In the genomic region with DNA sequence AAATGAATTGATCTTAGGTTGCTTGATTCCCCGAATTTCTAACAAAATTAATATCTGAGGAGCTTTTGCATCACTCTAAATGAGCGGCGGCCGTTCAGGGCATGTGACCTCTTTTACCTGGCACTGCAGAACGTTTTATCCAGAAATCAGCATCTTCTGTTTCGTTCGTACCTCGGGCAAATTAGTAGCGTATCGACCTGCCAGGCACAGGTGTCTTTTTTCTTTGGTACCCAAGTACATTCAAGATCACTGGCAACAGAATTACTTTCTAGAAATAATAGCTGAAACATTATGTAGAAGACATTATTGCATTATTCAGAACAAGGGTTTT, we compare ENCODE assay signal across 8 cellular contexts. TPM values are rescaled to one million over a fixed set of nuclear protein-coding genes. Genes with fewer than 3 reads are reported as not detected.
DNase-seq lines count a peak whose midpoint lies in the region; ATAC-seq, FAIRE-seq and TF ChIP-seq lines count a peak whose summit lies in the region.

No MANE protein-coding gene starts in this region.

- H3K4me2 ChIP-seq in A549: peak overlapping the region; percentile 87

- no peak for TF ChIP-seq EP300 in A549 (IDR thresholded peaks at IDR 0.05)

- peaks cover 45% of the 10 kb centered on the region for H3K4me1 ChIP-seq in A549

- no peaks in the 10 kb centered on the region for H3K9me3 ChIP-seq in A549

- FAIRE-seq in A549 (lab: Jason Lieb, UNC): no peak

- H3K27ac Mint-ChIP-seq in HFFc6 (peak overlapping the region; percentile 49; the same call in 1 of the 2 replicates), MCF 10A (ENCODE audit: low read depth, unreplicated experiment) (peak overlapping the region; percentile 90), mesothelial cell of epicardium (peak overlapping the region; percentile 31)

- no TSS peak for BruUV-seq in MCF 10A (replicated peaks; lab: Mats Ljungman, UMichigan)

- no peak for TF ChIP-seq POLR2A in A549 (IDR thresholded peaks at IDR 0.05; ENCODE audit: low read length)

- H3K4me3 Mint-ChIP-seq in HFFc6 (peak overlapping the region; percentile 87), MCF 10A (ENCODE audit: unreplicated experiment) (peak overlapping the region; percentile 73), mesothelial cell of epicardium (peak overlapping the region; percentile 78)

- TF ChIP-seq CTCF in A549 (IDR thresholded peaks at IDR 0.05) (no peak), HFFc6 (IDR thresholded peaks at IDR 0.05) (no peak), MCF 10A (IDR thresholded peaks at IDR 0.05; ENCODE audit: unreplicated experiment) (no peak), mesothelial cell of epicardium (IDR thresholded peaks at IDR 0.05; ENCODE audit: unreplicated experiment) (no peak)

- H3K27me3 Mint-ChIP-seq in HFFc6 (ENCODE audit: insufficient read depth) (no peaks in the 10 kb centered on the region), MCF 10A (ENCODE audit: insufficient read depth, unreplicated experiment) (no peaks in the 10 kb centered on the region), mesothelial cell of epicardium (ENCODE audit: low read depth) (peaks cover 25% of the 10 kb centered on the region)

- DNase-seq in A549 (ENCODE audit: low read depth in 1 of 2, low spot score in 1 of 2) (no peak), HFFc6 (no peak), MCF 10A (ENCODE audit: unreplicated experiment) (peak; percentile 34), mesothelial cell of epicardium (ENCODE audit: low spot score in 2 of 2, unreplicated experiment in 2 of 2) (no peak), SW 1271 (lab: John Stamatoyannopoulos, UW) (no peak), mucosa of gallbladder (ENCODE audit: low spot score) (no peak), medulla oblongata (ENCODE audit: extremely low spot score) (no peak)
- no peak for DNase-seq in stimulated activated CD4-positive, alpha-beta T cell treated with anti-CD3 and anti-CD28 coated beads, Interleukin-2, amount 100 ng/mL, for 48 hours

- 29% methylated on average over 10 of the region's 10 CpGs for WGBS in A549 (ENCODE audit: missing lambda C conversion rate)

- POLR2A ChIA-PET in A549 (lab: Yijun Ruan, JAX) (interaction anchor here (1.0 kb wide), 1 partner anchor 96 kb away, joined by 3 read pairs; a partner anchor contains a TSS), MCF 10A (lab: Yijun Ruan, JAX) (interaction anchor here (0.8 to 9.0 kb wide), 21 partner anchors 8 to 128 kb away, joined by 3 to 146 read pairs (median 8); a partner anchor contains a TSS)

- H3K4me3 ChIP-seq in A549: peak overlapping the region; percentile 93

- H3K36me3 Mint-ChIP-seq in HFFc6 (ENCODE audit: low read depth) (peaks cover 9% of the 10 kb centered on the region; the same call in 1 of the 2 replicates), MCF 10A (ENCODE audit: insufficient read depth, unreplicated experiment) (peaks cover 9% of the 10 kb centered on the region), mesothelial cell of epicardium (no peaks in the 10 kb centered on the region)

- H3K9me3 Mint-ChIP-seq in HFFc6 (no peaks in the 10 kb centered on the region), MCF 10A (ENCODE audit: unreplicated experiment) (peaks cover 7% of the 10 kb centered on the region), mesothelial cell of epicardium (no peaks in the 10 kb centered on the region)

- intact Hi-C loops in MCF 10A (cut with micrococcal nuclease): loop anchor here (2.0 to 5.0 kb wide), 2 partner anchors 76 to 119 kb away; a partner anchor contains a TSS

- no peak for ATAC-seq in A549

- CTCF ChIA-PET in A549 (lab: Yijun Ruan, JAX) (no interaction called here), MCF 10A (lab: Yijun Ruan, JAX) (interaction anchor here (0.7 to 1.5 kb wide), 6 partner anchors 9 to 119 kb away, joined by 3 to 10 read pairs (median 4); a partner anchor contains a TSS)

- peak overlapping the region; percentile 93 to 97 for H3K27ac ChIP-seq in A549

- peaks cover 62% of the 10 kb centered on the region for H3K4me1 Mint-ChIP-seq in HFFc6 (ENCODE audit: low read depth)
- H3K4me1 Mint-ChIP-seq in MCF 10A (ENCODE audit: insufficient read depth, unreplicated experiment): peaks cover 66% of the 10 kb centered on the region
- H3K4me1 Mint-ChIP-seq in mesothelial cell of epicardium: peaks cover 22% of the 10 kb centered on the region

- no peak for TF ChIP-seq RAD21 in A549 (conservative IDR thresholded peaks at IDR 0.05 in 1 of 2, IDR thresholded peaks at IDR 0.05 in 1 of 2)

TF ChIP-seq in A549, 52 proteins besides CTCF, POLR2A, EP300 and RAD21:
- TF ChIP-seq CBX8 (IDR thresholded peaks at IDR 0.05) (no peak), HOXB5 (CRISPR knock-in tag; IDR thresholded peaks at IDR 0.05) (no peak), RFX5 (IDR thresholded peaks at IDR 0.05) (no peak), POLR2AphosphoS2 (conservative IDR thresholded peaks at IDR 0.05; ENCODE audit: low read length) (no peak), CHD4 (IDR thresholded peaks at IDR 0.05; ENCODE audit: borderline replicate concordance) (no peak), BHLHE40 (IDR thresholded peaks at IDR 0.05; ENCODE audit: low read depth, low read length) (no peak), NPAS2 (CRISPR knock-in tag; IDR thresholded peaks at IDR 0.05; ENCODE audit: borderline replicate concordance) (no peak), NR3C1 (IDR thresholded peaks at IDR 0.05) (no peak), FOSL2 (IDR thresholded peaks at IDR 0.05) (no peak), FOSL2 (CRISPR knock-in tag; IDR thresholded peaks at IDR 0.05) (no peak), FOXS1 (CRISPR knock-in tag; IDR thresholded peaks at IDR 0.05) (no peak), ZSCAN20 (CRISPR knock-in tag; IDR thresholded peaks at IDR 0.05) (no peak), CBX2 (IDR thresholded peaks at IDR 0.05; ENCODE audit: borderline replicate concordance, low read depth) (no peak), RARB (CRISPR knock-in tag; IDR thresholded peaks at IDR 0.05) (no peak), ZFP36 (IDR thresholded peaks at IDR 0.05; ENCODE audit: borderline replicate concordance, partially characterized antibody) (no peak)
- TF ChIP-seq, protein P1, sequence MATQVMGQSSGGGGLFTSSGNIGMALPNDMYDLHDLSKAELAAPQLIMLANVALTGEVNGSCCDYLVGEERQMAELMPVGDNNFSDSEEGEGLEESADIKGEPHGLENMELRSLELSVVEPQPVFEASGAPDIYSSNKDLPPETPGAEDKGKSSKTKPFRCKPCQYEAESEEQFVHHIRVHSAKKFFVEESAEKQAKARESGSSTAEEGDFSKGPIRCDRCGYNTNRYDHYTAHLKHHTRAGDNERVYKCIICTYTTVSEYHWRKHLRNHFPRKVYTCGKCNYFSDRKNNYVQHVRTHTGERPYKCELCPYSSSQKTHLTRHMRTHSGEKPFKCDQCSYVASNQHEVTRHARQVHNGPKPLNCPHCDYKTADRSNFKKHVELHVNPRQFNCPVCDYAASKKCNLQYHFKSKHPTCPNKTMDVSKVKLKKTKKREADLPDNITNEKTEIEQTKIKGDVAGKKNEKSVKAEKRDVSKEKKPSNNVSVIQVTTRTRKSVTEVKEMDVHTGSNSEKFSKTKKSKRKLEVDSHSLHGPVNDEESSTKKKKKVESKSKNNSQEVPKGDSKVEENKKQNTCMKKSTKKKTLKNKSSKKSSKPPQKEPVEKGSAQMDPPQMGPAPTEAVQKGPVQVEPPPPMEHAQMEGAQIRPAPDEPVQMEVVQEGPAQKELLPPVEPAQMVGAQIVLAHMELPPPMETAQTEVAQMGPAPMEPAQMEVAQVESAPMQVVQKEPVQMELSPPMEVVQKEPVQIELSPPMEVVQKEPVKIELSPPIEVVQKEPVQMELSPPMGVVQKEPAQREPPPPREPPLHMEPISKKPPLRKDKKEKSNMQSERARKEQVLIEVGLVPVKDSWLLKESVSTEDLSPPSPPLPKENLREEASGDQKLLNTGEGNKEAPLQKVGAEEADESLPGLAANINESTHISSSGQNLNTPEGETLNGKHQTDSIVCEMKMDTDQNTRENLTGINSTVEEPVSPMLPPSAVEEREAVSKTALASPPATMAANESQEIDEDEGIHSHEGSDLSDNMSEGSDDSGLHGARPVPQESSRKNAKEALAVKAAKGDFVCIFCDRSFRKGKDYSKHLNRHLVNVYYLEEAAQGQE (IDR thresholded peaks at IDR 0.05): no peak
- TF ChIP-seq, protein P2, sequence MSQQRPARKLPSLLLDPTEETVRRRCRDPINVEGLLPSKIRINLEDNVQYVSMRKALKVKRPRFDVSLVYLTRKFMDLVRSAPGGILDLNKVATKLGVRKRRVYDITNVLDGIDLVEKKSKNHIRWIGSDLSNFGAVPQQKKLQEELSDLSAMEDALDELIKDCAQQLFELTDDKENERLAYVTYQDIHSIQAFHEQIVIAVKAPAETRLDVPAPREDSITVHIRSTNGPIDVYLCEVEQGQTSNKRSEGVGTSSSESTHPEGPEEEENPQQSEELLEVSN (IDR thresholded peaks at IDR 0.05; ENCODE audit: borderline replicate concordance, low read depth): no peak
- TF ChIP-seq, protein P3, sequence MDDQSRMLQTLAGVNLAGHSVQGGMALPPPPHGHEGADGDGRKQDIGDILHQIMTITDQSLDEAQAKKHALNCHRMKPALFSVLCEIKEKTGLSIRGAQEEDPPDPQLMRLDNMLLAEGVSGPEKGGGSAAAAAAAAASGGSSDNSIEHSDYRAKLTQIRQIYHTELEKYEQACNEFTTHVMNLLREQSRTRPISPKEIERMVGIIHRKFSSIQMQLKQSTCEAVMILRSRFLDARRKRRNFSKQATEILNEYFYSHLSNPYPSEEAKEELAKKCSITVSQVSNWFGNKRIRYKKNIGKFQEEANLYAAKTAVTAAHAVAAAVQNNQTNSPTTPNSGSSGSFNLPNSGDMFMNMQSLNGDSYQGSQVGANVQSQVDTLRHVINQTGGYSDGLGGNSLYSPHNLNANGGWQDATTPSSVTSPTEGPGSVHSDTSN (IDR thresholded peaks at IDR 0.05): no peak

RNA-seq across cellular contexts. Expression of a gene that starts 0.9 kb away (rescaled TPM):
- polyA plus RNA-seq in A549 (2011; rRNA removed): 17.3 and 21.6 TPM in 2 replicates
- 6.4 and 6.6 TPM in 2 replicates for polyA plus RNA-seq in A549 (2012; cell fraction: cytosol; rRNA removed)
- polyA plus RNA-seq in A549 (2012; cell fraction: nucleus; rRNA removed): 2.2 and 4.7 TPM in 2 replicates
- polyA plus RNA-seq in A549 (2017; fragmentation: RNase III; extraction: RNeasy Plus Mini Kit Qiagen cat#74134 plus additional on column Dnase treatment): 10.7 to 13.6 TPM (median 12.2 TPM) in 3 replicates
- polyA minus RNA-seq in A549 (2011; rRNA and poly(A)+ RNA removed): 6.9 and 8.1 TPM in 2 replicates
- total RNA-seq in HFFc6 (2021; fragmentation: NEBNext Ultra II Directional; extraction: Animal tissue kit (Norgen Biotek cat#: 25700)): 10 to 100 TPM; 10.9 to 13.7 (median 11.4) TPM
- total RNA-seq in MCF 10A (2022): 37.1 and 40.0 TPM in 2 replicates
- 9.9 to 12.6 TPM (median 11.8 TPM) in 3 replicates for total RNA-seq in mesothelial cell of epicardium
- total RNA-seq in mucosa of gallbladder: 25.0 TPM

Comparison
In these comparisons a context has a peak if more than half of its experiments do, and no peak if none do; other contexts are left out.
1. H3K27ac Mint-ChIP-seq: peak in every context shown above with its lines; median percentile 90 in MCF 10A; 49 in HFFc6; 31 in mesothelial cell of epicardium.